Comparison of ENCODE assay signal across 11 cellular contexts in the genomic region with DNA sequence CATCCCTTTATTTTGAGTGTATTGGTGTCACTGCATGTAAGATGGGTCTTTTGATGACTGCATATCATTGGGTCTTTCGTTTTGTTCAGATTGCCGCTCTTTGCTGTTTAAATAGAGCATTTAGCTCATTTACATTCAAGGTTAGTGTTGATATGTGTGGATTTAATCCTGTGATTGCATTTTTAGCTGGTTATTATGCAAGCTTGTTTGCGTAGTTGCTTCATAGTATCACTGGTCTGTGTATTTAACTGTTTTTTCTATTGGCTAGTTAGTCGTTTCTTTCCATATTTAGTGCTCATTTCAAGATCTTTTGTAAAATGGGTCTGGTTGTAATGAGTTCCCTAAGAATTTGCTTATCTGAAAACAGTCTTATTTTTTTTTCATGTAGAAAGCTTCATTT.
"Had no signal": no experiment of that assay in that cellular context is flagged by ENCODE, and none has a peak within 500 bp of the region (broad histone marks: within the 10 kb centered on the region; RNA-seq: fewer than 3 reads in every experiment).

No MANE protein-coding gene starts in this region.

- DNase-seq: GM23248, GOT3, H7, H9, HCEC 1CT, HFFc6 had no signal

- H3K9me3 ChIP-seq: HAP-1 had no signal

- FAIRE-seq: H1, H54 had no signal

- H3K4me2 ChIP-seq: GM23338 had no signal

- H3K36me3 ChIP-seq: HAP-1 had no signal

- H3K4me3 ChIP-seq: GM23248, GM23338, HAP-1 had no signal

- H3K27ac ChIP-seq: GM23248 had no signal

- ATAC-seq: GM23338, HCT116 had no signal

- H2AFZ ChIP-seq: GM23248, GM23338 had no signal

- H3K9ac ChIP-seq: GM23248 had no signal
